ENCODE assay signal across 22 cellular contexts in the genomic region with DNA sequence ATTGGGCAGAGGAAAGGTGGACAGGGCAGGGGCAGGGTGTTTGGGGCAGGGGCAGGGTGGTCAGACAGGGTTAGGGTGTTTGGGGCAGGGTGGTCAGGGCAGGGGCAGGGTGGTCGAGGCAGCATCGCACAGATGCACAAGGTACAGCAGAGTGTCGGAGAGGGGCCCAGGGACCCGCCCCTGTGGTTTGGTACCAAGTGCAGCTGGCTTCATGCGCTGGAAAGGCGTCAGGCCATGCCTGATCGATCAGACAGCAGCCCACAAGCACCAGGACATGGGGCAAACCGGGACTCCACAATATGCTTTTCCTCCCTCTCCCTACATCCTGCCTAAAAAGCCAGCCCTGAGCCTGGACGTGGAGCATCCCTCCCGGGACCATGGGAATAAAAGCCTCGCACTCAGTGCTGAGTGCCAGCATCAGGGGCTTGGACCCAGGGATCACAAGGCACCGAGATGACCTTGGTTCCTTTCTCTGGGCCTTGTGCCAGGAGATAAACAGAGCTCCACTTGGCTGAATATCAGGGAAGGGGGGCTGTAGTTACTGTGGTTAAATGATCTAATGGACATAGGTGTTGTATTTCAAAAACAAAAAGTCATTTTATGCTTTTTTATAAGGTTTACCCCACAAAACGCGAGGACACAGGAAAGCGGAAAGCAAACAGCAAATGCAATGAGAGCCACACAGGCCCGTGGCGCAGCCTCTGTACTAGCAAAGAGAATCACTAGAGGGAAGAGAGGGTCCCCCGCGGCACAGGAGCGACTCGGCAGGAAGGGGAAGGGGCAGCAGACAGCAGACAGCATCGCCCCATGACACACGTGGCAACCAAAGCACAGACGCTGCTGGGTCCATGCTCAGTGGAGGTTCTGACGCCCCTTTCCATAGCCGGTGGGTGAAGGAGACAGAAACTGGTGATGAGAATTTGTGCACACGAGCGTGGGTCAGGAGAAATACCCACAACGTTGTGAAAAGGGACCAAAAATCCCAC. TPM values are rescaled to one million over a fixed set of nuclear protein-coding genes. Genes with fewer than 3 reads are reported as not detected.
DNase-seq lines count a peak whose midpoint lies in the region; ATAC-seq and TF ChIP-seq lines count a peak whose summit lies in the region.
"Had no signal": no experiment of that assay in that cellular context is flagged by ENCODE, and none has a peak within 500 bp of the region (broad histone marks: within the 10 kb centered on the region; RNA-seq: fewer than 3 reads in every experiment).

No MANE protein-coding gene starts in this region.

- no peak overlapping the region for H4K91ac ChIP-seq in trophoblast cell (ENCODE audit: low read depth, low read length)
- H4K91ac ChIP-seq in H9 (ENCODE audit: insufficient read length, low read depth, low read length), result no peak overlapping the region

- ATAC-seq in Panc1 (peak; percentile 3; the same call in 1 of the 2 replicates), right lobe of liver (peak; percentile 48 to 65 (median 53))
- ATAC-seq: A549; effector memory CD8-positive, alpha-beta T cell had no signal

- H3K4me2 ChIP-seq in trophoblast cell (ENCODE audit: low read length) (no peak overlapping the region), H9 (ENCODE audit: insufficient read depth, insufficient read length, low read length) (no peak overlapping the region)
- H3K4me2 ChIP-seq: A549 had no signal

- H3K27ac ChIP-seq in Panc1 (ENCODE audit: low read length) (no peak overlapping the region), right lobe of liver (no peak overlapping the region), trophoblast cell (ENCODE audit: low read depth, low read length) (no peak overlapping the region), H9 (ENCODE audit: insufficient read length, low read depth, low read length) (no peak overlapping the region)
- H3K27ac ChIP-seq in CD4-positive, alpha-beta memory T cell (ENCODE audit: low read depth, low read length), result no peak overlapping the region
- H3K27ac ChIP-seq: A549, heart right ventricle had no signal

- intact Hi-C loops in Panc1 (cut with micrococcal nuclease; ENCODE audit: unreplicated experiment) (loop anchor here (1.0 kb wide), 1 partner anchor 62 kb away; no protein-coding TSS in a partner anchor), right lobe of liver (cut with DNase I) (loop anchor here in 1 of 2 donors (10.0 kb wide), 1 partner anchor 58 kb away; the partner anchor contains the start of gene TEX19)
- intact Hi-C loops in CD4-positive, alpha-beta memory T cell (cut with micrococcal nuclease), result loop anchor here (5.0 to 10.0 kb wide), 3 partner anchors 176 to 378 kb away; partner anchors contain the start of genes DCXR and RAC3

- H2AFZ ChIP-seq in trophoblast cell (ENCODE audit: insufficient read depth, low read length, poor library complexity), result no peak overlapping the region
- H2AFZ ChIP-seq in H9 (ENCODE audit: low read length), result no peak overlapping the region

- H3K4ac ChIP-seq in trophoblast cell (ENCODE audit: low read depth, low read length), result no peak overlapping the region
- no peak overlapping the region for H3K4ac ChIP-seq in H9 (ENCODE audit: low read depth, low read length)

- H4K8ac ChIP-seq in trophoblast cell (ENCODE audit: low read depth, low read length) (no peak overlapping the region), H9 (replicated peaks; ENCODE audit: insufficient read length, low read depth, low read length) (no peak overlapping the region)

- no peak overlapping the region for H3T11ph ChIP-seq in H9 (ENCODE audit: low read length)

- no peak overlapping the region for H3K18ac ChIP-seq in trophoblast cell (ENCODE audit: low read length)
- no peak overlapping the region for H3K18ac ChIP-seq in H9 (ENCODE audit: insufficient read length, low read depth, low read length)

- TF ChIP-seq CTCF in Panc1 (IDR thresholded peaks at IDR 0.05) (no peak), right lobe of liver (IDR thresholded peaks at IDR 0.05) (no peak), H9 (conservative IDR thresholded peaks at IDR 0.05) (no peak)

- H3K23ac ChIP-seq in trophoblast cell (ENCODE audit: low read length) (no peak overlapping the region), H9 (ENCODE audit: insufficient read length, low read depth, low read length) (no peak overlapping the region)

- H3K36me3 Mint-ChIP-seq in H9 (ENCODE audit: insufficient read depth in 1 of 3, low read depth in 3 of 3), result peaks cover 3 to 8% (median 4%) of the 10 kb centered on the region in 3 experiments; a peak in 5 of 7 replicates
- H3K36me3 Mint-ChIP-seq in CD4-positive, alpha-beta memory T cell, result peaks cover 13 to 14% of the 10 kb centered on the region in 2 donors

- H3K4me1 Mint-ChIP-seq in H9, result peaks cover 13 to 16% of the 10 kb centered on the region in 2 experiments
- peaks cover 11 to 27% (median 14%) of the 10 kb centered on the region in 4 donors for H3K4me1 Mint-ChIP-seq in CD4-positive, alpha-beta memory T cell

- H2AK5ac ChIP-seq in trophoblast cell (ENCODE audit: low read length), result no peak overlapping the region
- no peak overlapping the region for H2AK5ac ChIP-seq in H9 (ENCODE audit: insufficient read length, low read length)

- no peak overlapping the region for H2BK15ac ChIP-seq in H9 (ENCODE audit: low read depth, low read length)

- H2BK12ac ChIP-seq in trophoblast cell (ENCODE audit: low read length) (no peak overlapping the region), H9 (ENCODE audit: insufficient read length, low read depth, low read length) (no peak overlapping the region)

- in situ Hi-C loops in Panc1 (cut with HindIII; ENCODE audit: low pct_unique_long_range_greater_than_20kb, low sequenced_read_pairs), result no loop called here

- no peak for TF ChIP-seq POLR2A in right lobe of liver (IDR thresholded peaks at IDR 0.05)

- no peak overlapping the region for H3K56ac ChIP-seq in H9 (ENCODE audit: insufficient read length, low read depth, low read length)

- no peaks in the 10 kb centered on the region for H4K20me1 ChIP-seq in H9 (ENCODE audit: control insufficient read depth, insufficient read depth, insufficient read length)

- H3K27me3 Mint-ChIP-seq in H9 (ENCODE audit: low read depth), result peaks cover 3% of the 10 kb centered on the region
- H3K27me3 Mint-ChIP-seq in CD4-positive, alpha-beta memory T cell, result no peaks in the 10 kb centered on the region
- H3K27me3 Mint-ChIP-seq: effector memory CD8-positive, alpha-beta T cell; type B pancreatic cell had no signal

- H3K4me1 ChIP-seq in Panc1 (ENCODE audit: control insufficient read depth, insufficient read depth, low read length), result peaks cover 9% of the 10 kb centered on the region
- peaks cover 0 to 9% (median 2%) of the 10 kb centered on the region in 4 donors for H3K4me1 ChIP-seq in right lobe of liver
- H3K4me1 ChIP-seq in trophoblast cell (ENCODE audit: control insufficient read depth in 1 of 2, insufficient read depth in 2 of 2, low read length in 2 of 2), result peaks cover 1 to 2% of the 10 kb centered on the region in 2 experiments
- H3K4me1 ChIP-seq in H9 (ENCODE audit: insufficient read depth, low read length), result no peaks in the 10 kb centered on the region
- H3K4me1 ChIP-seq in CD4-positive, alpha-beta memory T cell (ENCODE audit: insufficient read depth, low read length), result peaks cover 13% of the 10 kb centered on the region

- H2BK20ac ChIP-seq in H9 (ENCODE audit: low read depth, low read length, poor library complexity, severe bottlenecking), result no peak overlapping the region

- H2BK120ac ChIP-seq in trophoblast cell (ENCODE audit: insufficient read depth, low read length, poor library complexity) (no peak overlapping the region), H9 (ENCODE audit: low read depth, low read length, poor library complexity, severe bottlenecking) (no peak overlapping the region)

- H3K23me2 ChIP-seq in H9 (ENCODE audit: insufficient read length, low read depth, low read length, poor library complexity, severe bottlenecking), result peaks cover 1% of the 10 kb centered on the region

- DNase-seq in NCI-H2171 treated with DMSO at 0.1 percent for 48 hours (lab: John Stamatoyannopoulos, UW), result peak; percentile 18
- no peak for DNase-seq in NCI-H2171 (lab: John Stamatoyannopoulos, UW)
- DNase-seq in NCI-H1092 (lab: John Stamatoyannopoulos, UW), result peak; percentile 86
- DNase-seq in Panc1 (ENCODE audit: low read depth, low spot score), result no peak
- DNase-seq in right lobe of liver, result no peak
- DNase-seq in trophoblast cell, result no peak
- DNase-seq in H9, result no peak
- DNase-seq in CD4-positive, alpha-beta memory T cell, result no peak
- DNase-seq: activated gamma-delta T cell treated with Interleukin-2 at 50 U/mL for 16 hours; anterior cingulate cortex; effector memory CD8-positive, alpha-beta T cell; heart right ventricle; islet precursor cell; retina; stimulated activated naive CD4-positive, alpha-beta T cell; T1000 had no signal

- H3K79me1 ChIP-seq in trophoblast cell (ENCODE audit: low read length) (no peaks in the 10 kb centered on the region), H9 (ENCODE audit: insufficient read depth, low read depth, low read length, poor library complexity, severe bottlenecking) (no peaks in the 10 kb centered on the region)

- H3K9ac ChIP-seq in trophoblast cell (ENCODE audit: low read length), result no peak overlapping the region
- H3K9ac ChIP-seq in H9 (ENCODE audit: extremely low read depth, insufficient read length, low read length), result no peak overlapping the region

- H3K9me3 Mint-ChIP-seq in H9, result no peaks in the 10 kb centered on the region
- no peaks in the 10 kb centered on the region for H3K9me3 Mint-ChIP-seq in CD4-positive, alpha-beta memory T cell
- H3K9me3 Mint-ChIP-seq: CD14-positive monocyte; effector memory CD8-positive, alpha-beta T cell; type B pancreatic cell had no signal

- POLR2A ChIA-PET in Panc1 (lab: Charles Lee), result no interaction called here
- POLR2A ChIA-PET in CD4-positive, alpha-beta memory T cell (lab: Charles Lee; ENCODE audit: partially characterized antibody), result no interaction called here

- no peaks in the 10 kb centered on the region for H3K9me3 ChIP-seq in Panc1 (ENCODE audit: control insufficient read depth, insufficient read depth, low read depth, low read length)
- H3K9me3 ChIP-seq in right lobe of liver, result no peaks in the 10 kb centered on the region
- H3K9me3 ChIP-seq in trophoblast cell (ENCODE audit: insufficient read depth, low read depth, low read length), result peaks cover 2% of the 10 kb centered on the region
- H3K9me3 ChIP-seq in H9 (ENCODE audit: control insufficient read depth, low read depth, low read length), result no peaks in the 10 kb centered on the region
- H3K9me3 ChIP-seq in CD4-positive, alpha-beta memory T cell (ENCODE audit: control insufficient read depth in 1 of 2, low read length in 2 of 2), result no peaks in the 10 kb centered on the region
- H3K9me3 ChIP-seq: A549, heart right ventricle had no signal

- no peak overlapping the region for H2BK5ac ChIP-seq in trophoblast cell (ENCODE audit: low read depth, low read length, poor library complexity)
- H2BK5ac ChIP-seq in H9 (ENCODE audit: insufficient read length, low read length), result no peak overlapping the region

- no peak overlapping the region for H3K4me3 ChIP-seq in Panc1 (ENCODE audit: low read depth in 2 of 2, low read length in 2 of 2)
- H3K4me3 ChIP-seq in right lobe of liver, result no peak overlapping the region
- H3K4me3 ChIP-seq in trophoblast cell (ENCODE audit: low read depth, low read length), result no peak overlapping the region
- no peak overlapping the region for H3K4me3 ChIP-seq in CD4-positive, alpha-beta memory T cell (ENCODE audit: low read length in 2 of 2)
- H3K4me3 ChIP-seq: A549, heart right ventricle had no signal

- H3K79me2 ChIP-seq in trophoblast cell (ENCODE audit: control insufficient read depth, insufficient read depth, low read length, poor library complexity) (no peaks in the 10 kb centered on the region), H9 (ENCODE audit: insufficient read depth, low read length) (no peaks in the 10 kb centered on the region)

- H3K27ac Mint-ChIP-seq in H9, result no peak overlapping the region; a peak in 1 of 7 replicates
- peak overlapping the region in 1 of 7 donors; percentile 71 for H3K27ac Mint-ChIP-seq in CD4-positive, alpha-beta memory T cell
- H3K27ac Mint-ChIP-seq: effector memory CD8-positive, alpha-beta T cell; type B pancreatic cell had no signal

- H3K27me3 ChIP-seq in Panc1 (ENCODE audit: control insufficient read depth, insufficient read depth, low read length) (no peaks in the 10 kb centered on the region), right lobe of liver (no peaks in the 10 kb centered on the region), trophoblast cell (ENCODE audit: insufficient read depth, low read length) (no peaks in the 10 kb centered on the region), H9 (ENCODE audit: insufficient read depth, low read length) (no peaks in the 10 kb centered on the region)
- no peaks in the 10 kb centered on the region for H3K27me3 ChIP-seq in CD4-positive, alpha-beta memory T cell (ENCODE audit: insufficient read depth, low read length)
- H3K27me3 ChIP-seq: heart right ventricle had no signal

- no peak overlapping the region for H4K5ac ChIP-seq in H9 (ENCODE audit: insufficient read length, low read depth, low read length)

- CTCF ChIA-PET in Panc1 (lab: Charles Lee), result no interaction called here
- CTCF ChIA-PET in CD4-positive, alpha-beta memory T cell (lab: Charles Lee; ENCODE audit: partially characterized antibody), result interaction anchor here (6.4 kb wide), 1 partner anchor 61 kb away, joined by 52 read pairs; no protein-coding TSS in a partner anchor

- H3K36me3 ChIP-seq in Panc1 (ENCODE audit: control insufficient read depth, insufficient read depth, low read length) (no peaks in the 10 kb centered on the region), right lobe of liver (no peaks in the 10 kb centered on the region), trophoblast cell (ENCODE audit: control insufficient read depth in 1 of 2, insufficient read depth in 2 of 2, low read length in 2 of 2) (no peaks in the 10 kb centered on the region)
- H3K36me3 ChIP-seq in CD4-positive, alpha-beta memory T cell (ENCODE audit: insufficient read depth, low read length), result no peaks in the 10 kb centered on the region

- BruUV-seq in Panc1 (replicated peaks; lab: Mats Ljungman, UMichigan), result no TSS peak

- no peak overlapping the region for H4K12ac ChIP-seq in trophoblast cell (ENCODE audit: low read depth, low read length)

- H3K14ac ChIP-seq in trophoblast cell (ENCODE audit: low read length) (no peak overlapping the region), H9 (ENCODE audit: insufficient read depth, low read length) (no peak overlapping the region; the same call in 1 of the 2 replicates)

- H3K4me3 Mint-ChIP-seq in H9, result no peak overlapping the region; a peak in 1 of 5 replicates
- H3K4me3 Mint-ChIP-seq in CD4-positive, alpha-beta memory T cell, result no peak overlapping the region
- H3K4me3 Mint-ChIP-seq: CD14-positive monocyte; effector memory CD8-positive, alpha-beta T cell; type B pancreatic cell had no signal

- 54% methylated on average over 29 of the region's 29 CpGs for WGBS in right lobe of liver (ENCODE audit: insufficient coverage, low coverage, low lambda C conversion rate, missing lambda C conversion rate)
- WGBS in trophoblast cell (ENCODE audit: extremely low coverage, insufficient coverage, insufficient read length), result no CpG with 5 or more reads among the region's 29 CpGs
- no CpG with 5 or more reads among the region's 29 CpGs for WGBS in H9 (ENCODE audit: extremely low coverage, insufficient read length, low lambda C conversion rate)

RNA-seq across cellular contexts. Expression of gene HEXD, which starts 5.3 kb away (rescaled TPM):
- 25.6 TPM for total RNA-seq in Panc1 (2021; ENCODE audit: unreplicated experiment)
- polyA plus RNA-seq in Panc1 (2012; ENCODE audit: insufficient read length), result 34.0 TPM
- total RNA-seq in right lobe of liver, result 10 to 100 TPM in 5 of 6 experiments, 1 to 10 TPM in 1; 9.6 to 30.4 (median 20.2) TPM
- polyA plus RNA-seq in trophoblast cell (2013), result 6.9 and 8.1 TPM in 2 replicates
- total RNA-seq in H9 (2021), result 23.2 and 24.1 TPM in 2 replicates
- 100 to 1,000 TPM; 105 to 113 TPM for total RNA-seq in CD4-positive, alpha-beta memory T cell
- 10 to 100 TPM; 12.6 to 15.1 TPM for polyA plus RNA-seq in CD4-positive, alpha-beta memory T cell

RNA-seq across cellular contexts. Expression of gene OGFOD3, which starts 5.6 kb away (rescaled TPM):
- total RNA-seq in Panc1 (2021; ENCODE audit: unreplicated experiment) (53.9 TPM), right lobe of liver (10 to 100 TPM; 13.5 to 23.4 (median 16.2) TPM), H9 (2021) (25.4 and 27.8 TPM in 2 replicates)
- 76.1 TPM for polyA plus RNA-seq in Panc1 (2012; ENCODE audit: insufficient read length)
- 10.2 TPM in 2 replicates for polyA plus RNA-seq in trophoblast cell (2013)
- 10 to 100 TPM; 28.8 to 30.3 TPM for total RNA-seq in CD4-positive, alpha-beta memory T cell
- 10 to 100 TPM; 23.4 to 36.1 TPM for polyA plus RNA-seq in CD4-positive, alpha-beta memory T cell

RNA-seq across cellular contexts. Expression of gene CYBC1, which starts 37.7 kb away (rescaled TPM):
- total RNA-seq in Panc1 (2021; ENCODE audit: unreplicated experiment) (174 TPM), right lobe of liver (10 to 100 TPM; 29.4 to 82.4 (median 46.4) TPM), H9 (2021) (80.4 and 81.7 TPM in 2 replicates)
- 161 TPM for polyA plus RNA-seq in Panc1 (2012; ENCODE audit: insufficient read length)
- 38.4 and 38.7 TPM in 2 replicates for polyA plus RNA-seq in trophoblast cell (2013)
- total RNA-seq in CD4-positive, alpha-beta memory T cell, result 100 to 1,000 TPM; 236 to 249 TPM
- 100 to 1,000 TPM; 166 to 237 TPM for polyA plus RNA-seq in CD4-positive, alpha-beta memory T cell

RNA-seq across cellular contexts. Expression of gene UTS2R, which starts 41.3 kb away (rescaled TPM):
- total RNA-seq in Panc1 (2021; ENCODE audit: unreplicated experiment) (0.39 TPM), right lobe of liver (not detected), H9 (2021) (0.75 and 0.94 TPM in 2 replicates)
- 0.16 TPM for polyA plus RNA-seq in Panc1 (2012; ENCODE audit: insufficient read length)
- polyA plus RNA-seq in trophoblast cell (2013), result 0.34 and 0.36 TPM in 2 replicates
- not detected for total RNA-seq in CD4-positive, alpha-beta memory T cell
- polyA plus RNA-seq in CD4-positive, alpha-beta memory T cell, result not detected
- total RNA-seq: chondrocyte, M059J, SK-MEL-5 had no signal
- polyA plus RNA-seq: A549, CD14-positive monocyte had no signal

RNA-seq across cellular contexts. Expression of gene NARF, which starts 45.7 kb away (rescaled TPM):
- total RNA-seq in Panc1 (2021; ENCODE audit: unreplicated experiment), result 60.9 TPM
- polyA plus RNA-seq in Panc1 (2012; ENCODE audit: insufficient read length), result 89.6 TPM
- total RNA-seq in right lobe of liver, result 10 to 100 TPM in 5 of 6 experiments, 1 to 10 TPM in 1; 9.3 to 48.6 (median 21.8) TPM
- 70.2 and 74.2 TPM in 2 replicates for polyA plus RNA-seq in trophoblast cell (2013)
- 124 and 129 TPM in 2 replicates for total RNA-seq in H9 (2021)
- total RNA-seq in CD4-positive, alpha-beta memory T cell, result 10 to 100 TPM; 80.8 to 82.9 TPM
- 100 to 1,000 TPM in 1 of 2 donors, 10 to 100 TPM in 1; 94.2 to 146 TPM for polyA plus RNA-seq in CD4-positive, alpha-beta memory T cell

Comparison
In these comparisons a context has a peak if more than half of its experiments do, and no peak if none do; other contexts are left out.
1. DNase-seq: peak in NCI-H2171 treated with DMSO at 0.1 percent for 48 hours (single experiment) and NCI-H1092 (single experiment); none in NCI-H2171 (single experiment), Panc1 (single experiment), right lobe of liver (0 of 3), trophoblast cell (0 of 2), H9 (single experiment) and CD4-positive, alpha-beta memory T cell (0 of 5).